10 cellular contexts compared by ENCODE assay signal in genomic region chr5:95631265-95631957, GRCh38. TPM values are rescaled to one million over a fixed set of nuclear protein-coding genes. Genes with fewer than 3 reads are reported as not detected.
DNase-seq lines count a peak whose midpoint lies in the region; ATAC-seq and TF ChIP-seq lines count a peak whose summit lies in the region.
"Had no signal": no experiment of that assay in that cellular context is flagged by ENCODE, and none has a peak within 500 bp of the region (broad histone marks: within the 10 kb centered on the region; RNA-seq: fewer than 3 reads in every experiment).

No MANE protein-coding gene starts in this region.

- no peaks in the 10 kb centered on the region for H3K27me3 Mint-ChIP-seq in Calu3 (ENCODE audit: unreplicated experiment)
- no peaks in the 10 kb centered on the region for H3K27me3 Mint-ChIP-seq in activated CD4-positive, alpha-beta memory T cell treated with anti-CD3 and anti-CD28 coated beads for 36 hours

- H3K27ac Mint-ChIP-seq in Calu3 (ENCODE audit: unreplicated experiment): peak overlapping the region; percentile 47
- H3K27ac Mint-ChIP-seq in activated CD4-positive, alpha-beta memory T cell treated with anti-CD3 and anti-CD28 coated beads for 36 hours: peak overlapping the region; percentile 91

- H3K4me3 ChIP-seq in HFF-Myc (replicated peaks; ENCODE audit: low read depth, low read length): no peak overlapping the region
- H3K4me3 ChIP-seq in esophagus squamous epithelium: no peak overlapping the region
- H3K4me3 ChIP-seq: adrenal gland had no signal

- peaks cover 14% of the 10 kb centered on the region for H3K4me1 Mint-ChIP-seq in Calu3 (ENCODE audit: low read depth, unreplicated experiment)
- peaks cover 22% of the 10 kb centered on the region for H3K4me1 Mint-ChIP-seq in activated CD4-positive, alpha-beta memory T cell treated with anti-CD3 and anti-CD28 coated beads for 36 hours (ENCODE audit: low read depth)

- H3K36me3 ChIP-seq in esophagus squamous epithelium: no peaks in the 10 kb centered on the region
- H3K36me3 ChIP-seq: adrenal gland had no signal

- POLR2A ChIA-PET in activated CD4-positive, alpha-beta memory T cell treated with anti-CD3 and anti-CD28 coated beads for 36 hours (lab: Charles Lee): interaction anchor here (1.0 to 2.5 kb wide), 5 partner anchors 9 to 76 kb away, joined by 3 to 16 read pairs (median 6); partner anchors contain the start of genes ARSK, GPR150, RFESD and SKIC3

- no peak overlapping the region for H3K4me3 Mint-ChIP-seq in Calu3 (ENCODE audit: low read depth, unreplicated experiment)
- H3K4me3 Mint-ChIP-seq in activated CD4-positive, alpha-beta memory T cell treated with anti-CD3 and anti-CD28 coated beads for 36 hours: peak overlapping the region; percentile 51

- 19 to 36% methylated on average over 2 of the region's 2 CpGs for WGBS in esophagus squamous epithelium, 2 donors

- no peak for ATAC-seq in HG03439 (IDR thresholded peaks at IDR 0.05; ENCODE audit: unreplicated experiment)

- H3K36me3 Mint-ChIP-seq in Calu3 (ENCODE audit: insufficient read depth, unreplicated experiment): no peaks in the 10 kb centered on the region
- peaks cover 4% of the 10 kb centered on the region for H3K36me3 Mint-ChIP-seq in activated CD4-positive, alpha-beta memory T cell treated with anti-CD3 and anti-CD28 coated beads for 36 hours

- peaks cover 0 to 10% (median 5%) of the 10 kb centered on the region in 3 donors for H3K4me1 ChIP-seq in esophagus squamous epithelium

- CTCF ChIA-PET in Calu3 (lab: Charles Lee): interaction anchor here (0.9 to 1.6 kb wide), 3 partner anchors 15 to 150 kb away, joined by 3 to 4 read pairs (median 3); partner anchors contain the start of gene RFESD
- CTCF ChIA-PET in activated CD4-positive, alpha-beta memory T cell treated with anti-CD3 and anti-CD28 coated beads for 36 hours (lab: Charles Lee): interaction anchor here (0.9 to 1.9 kb wide), 4 partner anchors 9 to 150 kb away, joined by 5 to 16 read pairs (median 5); no protein-coding TSS in a partner anchor

- H3K9me3 Mint-ChIP-seq in Calu3 (ENCODE audit: low read depth, unreplicated experiment): no peaks in the 10 kb centered on the region
- peaks cover 6% of the 10 kb centered on the region for H3K9me3 Mint-ChIP-seq in activated CD4-positive, alpha-beta memory T cell treated with anti-CD3 and anti-CD28 coated beads for 36 hours

- H3K27me3 ChIP-seq in esophagus squamous epithelium: peaks cover 0 to 6% (median 0%) of the 10 kb centered on the region in 4 donors
- H3K27me3 ChIP-seq: adrenal gland had no signal

- H3K27ac ChIP-seq in esophagus squamous epithelium: no peak overlapping the region
- H3K27ac ChIP-seq: adrenal gland had no signal

- no peak for TF ChIP-seq CTCF in Calu3 (IDR thresholded peaks at IDR 0.05; ENCODE audit: unreplicated experiment)
- no peak for TF ChIP-seq CTCF in HFF-Myc (IDR thresholded peaks at IDR 0.05; ENCODE audit: low read depth, low read length, missing control alignments)
- no peak for TF ChIP-seq CTCF in esophagus squamous epithelium (IDR thresholded peaks at IDR 0.05)

- intact Hi-C loops in Calu3 (cut with micrococcal nuclease; ENCODE audit: unreplicated experiment): no loop called here
- intact Hi-C loops in activated CD4-positive, alpha-beta memory T cell treated with anti-CD3 and anti-CD28 coated beads for 36 hours (cut with micrococcal nuclease): loop anchor here (5.0 kb wide), 1 partner anchor 1031 kb away; the partner anchor contains the start of gene CAST
- intact Hi-C loops in esophagus squamous epithelium (cut with DNase I): no loop called here

- BruUV-seq in Calu3 (replicated peaks; lab: Mats Ljungman, UMichigan): no TSS peak

- no peak for TF ChIP-seq POLR2A in esophagus squamous epithelium (IDR thresholded peaks at IDR 0.05)

- H3K9me3 ChIP-seq in esophagus squamous epithelium: no peaks in the 10 kb centered on the region
- H3K9me3 ChIP-seq: adrenal gland had no signal

- DNase-seq in Calu3 (no peak), HFF-Myc (ENCODE audit: extremely low read depth, low read depth) (peak; percentile 44), kidney glomerular epithelial cell (lab: John Stamatoyannopoulos, UW) (peak; percentile 39), esophagus squamous epithelium (lab: John Stamatoyannopoulos, UW) (no peak), middle frontal gyrus (ENCODE audit: extremely low spot score, low spot score) (no peak), DMS114 treated with DMSO at 0.1 percent for 48 hours (lab: John Stamatoyannopoulos, UW; ENCODE audit: unreplicated experiment) (no peak)
- DNase-seq in activated CD4-positive, alpha-beta memory T cell treated with anti-CD3 and anti-CD28 coated beads for 36 hours: no peak
- DNase-seq: NCI-H2081 treated with DMSO at 0.1 percent for 48 hours had no signal

RNA-seq across cellular contexts. Expression of gene GPR150, which starts 11.5 kb away (rescaled TPM):
- 0.17 and 0.24 TPM in 2 replicates for total RNA-seq in Calu3 (2022)
- under 1 TPM; 0.50 to 0.82 TPM for total RNA-seq in activated CD4-positive, alpha-beta memory T cell treated with anti-CD3 and anti-CD28 coated beads for 36 hours
- total RNA-seq in esophagus squamous epithelium: not detected

RNA-seq across cellular contexts. Expression of gene RFESD, which starts 15.2 kb away (rescaled TPM):
- total RNA-seq in Calu3 (2022) (1.8 and 2.9 TPM in 2 replicates), esophagus squamous epithelium (1 to 10 TPM in 2 of 4 donors, under 1 TPM in 2; 0.11 to 3.6 (median 1.0) TPM)
- total RNA-seq in activated CD4-positive, alpha-beta memory T cell treated with anti-CD3 and anti-CD28 coated beads for 36 hours: 1 to 10 TPM; 6.9 to 8.8 TPM

RNA-seq across cellular contexts. Expression of gene SPATA9, which starts 51.4 kb away (rescaled TPM):
- 0.44 TPM in 1 of 2 replicates, not detected in the other for total RNA-seq in Calu3 (2022)
- not detected for total RNA-seq in activated CD4-positive, alpha-beta memory T cell treated with anti-CD3 and anti-CD28 coated beads for 36 hours
- total RNA-seq in esophagus squamous epithelium: not detected

Comparison
In these comparisons a context has a peak if more than half of its experiments do, and no peak if none do; other contexts are left out.
1. DNase-seq: peak in HFF-Myc (single experiment) and kidney glomerular epithelial cell (single experiment); none in Calu3 (single experiment), activated CD4-positive, alpha-beta memory T cell treated with anti-CD3 and anti-CD28 coated beads for 36 hours (single experiment), esophagus squamous epithelium (single experiment), middle frontal gyrus (single experiment) and DMS114 treated with DMSO at 0.1 percent for 48 hours (single experiment).